8 cellular contexts compared by ENCODE assay signal in genomic region chr11:64894070-64894811, GRCh38. TPM values are rescaled to one million over a fixed set of nuclear protein-coding genes. Genes with fewer than 3 reads are reported as not detected.
DNase-seq lines count a peak whose midpoint lies in the region; ATAC-seq and TF ChIP-seq lines count a peak whose summit lies in the region.

No MANE protein-coding gene starts in this region.

- ATAC-seq in GM19025 (IDR thresholded peaks at IDR 0.05; ENCODE audit: low read depth, unreplicated experiment) (peak; percentile 45), HG03196 (IDR thresholded peaks at IDR 0.05; ENCODE audit: unreplicated experiment) (no peak)

- intact Hi-C loops in left ventricle myocardium inferior (cut with micrococcal nuclease) = loop anchor here (2.0 kb wide), 1 partner anchor 47 kb away; no protein-coding TSS in a partner anchor

- peaks cover 46% of the 10 kb centered on the region for H3K4me1 ChIP-seq in left ventricle myocardium inferior

- H3K27ac ChIP-seq in left ventricle myocardium inferior (replicated peaks) = peak overlapping the region; percentile 79

- no peaks in the 10 kb centered on the region for H3K27me3 ChIP-seq in left ventricle myocardium inferior (ENCODE audit: low read depth)

- no peaks in the 10 kb centered on the region for H3K9me3 ChIP-seq in left ventricle myocardium inferior (replicated peaks)

- TF ChIP-seq CTCF in left ventricle myocardium inferior (IDR thresholded peaks at IDR 0.05; ENCODE audit: borderline replicate concordance) (peak; percentile 95), retinal pigment epithelial cell (conservative IDR thresholded peaks at IDR 0.05; ENCODE audit: low read depth, low read length) (peak; percentile 92)

- peak; percentile 88 for DNase-seq in AG08396 (ENCODE audit: low spot score)
- peak; percentile 63 for DNase-seq in M059J (ENCODE audit: low read depth)
- peak; percentile 35 for DNase-seq in SKM-1 treated with dmso at 0.1 percent for 144 hours (lab: John Stamatoyannopoulos, UW; ENCODE audit: unreplicated experiment)
- DNase-seq in activated naive CD4-positive, alpha-beta T cell treated with anti-CD3 and anti-CD28 coated beads, Interleukin-2, amount 50 U/mL, for 16 hours = peak; percentile 93
- peak; percentile 91 for DNase-seq in left ventricle myocardium inferior
- DNase-seq in retinal pigment epithelial cell (ENCODE audit: low read depth) = no peak

- no peak overlapping the region for H3K4me3 ChIP-seq in left ventricle myocardium inferior
- no peak overlapping the region for H3K4me3 ChIP-seq in retinal pigment epithelial cell (ENCODE audit: low read length)

- peaks cover 37% of the 10 kb centered on the region for H3K36me3 ChIP-seq in left ventricle myocardium inferior

RNA-seq across cellular contexts. Expression of gene EHD1, which starts 15.8 kb away (rescaled TPM):
- 38.4 and 57.9 TPM in 2 replicates for total RNA-seq in M059J (2014; rRNA removed; shearing (Covaris generic))
- total RNA-seq in left ventricle myocardium inferior = 40.3 TPM

RNA-seq across cellular contexts. Expression of gene ATG2A, which starts 22.8 kb away (rescaled TPM):
- total RNA-seq in M059J (2014; rRNA removed; shearing (Covaris generic)) = 12.6 and 16.0 TPM in 2 replicates
- total RNA-seq in left ventricle myocardium inferior = 13.1 TPM

RNA-seq across cellular contexts. Expression of gene PPP2R5B, which starts 30.2 kb away (rescaled TPM):
- total RNA-seq in M059J (2014; rRNA removed; shearing (Covaris generic)) = 21.5 and 39.7 TPM in 2 replicates
- 22.5 TPM for total RNA-seq in left ventricle myocardium inferior

RNA-seq across cellular contexts. Expression of gene GPHA2, which starts 41.5 kb away (rescaled TPM):
- total RNA-seq in M059J (2014; rRNA removed; shearing (Covaris generic)) = not detected in 2 replicates
- not detected for total RNA-seq in left ventricle myocardium inferior

RNA-seq across cellular contexts. Expression of gene CDC42BPG, which starts 49.8 kb away (rescaled TPM):
- total RNA-seq in M059J (2014; rRNA removed; shearing (Covaris generic)) = 0.02 and 0.54 TPM in 2 replicates
- 1.1 TPM for total RNA-seq in left ventricle myocardium inferior
